Comparison of ENCODE assay signal across 15 cellular contexts in genomic region chr11:31968774-31969433, GRCh38.
DNase-seq lines count a peak whose midpoint lies in the region; ATAC-seq and TF ChIP-seq lines count a peak whose summit lies in the region.
"Had no signal": no experiment of that assay in that cellular context is flagged by ENCODE, and none has a peak within 500 bp of the region (broad histone marks: within the 10 kb centered on the region; RNA-seq: fewer than 3 reads in every experiment).

No MANE protein-coding gene starts in this region.

- ATAC-seq in GM21367 (IDR thresholded peaks at IDR 0.05; ENCODE audit: unreplicated experiment) (no peak), HG03460 (IDR thresholded peaks at IDR 0.05; ENCODE audit: unreplicated experiment) (no peak)
- no peak for ATAC-seq in activated T-cell treated with anti-CD3 and anti-CD28 coated beads, Interleukin-2, amount 50 U/mL, for 72 hours (replicated peaks in 1 of 2)
- ATAC-seq: activated T-helper 17 cell treated with anti-CD3 and anti-CD28 coated beads, Interleukin-2, amount 50 U/mL, for 72 hours had no signal

- H3K27ac Mint-ChIP-seq in neural crest cell (ENCODE audit: unreplicated experiment) = peak overlapping the region; percentile 47
- no peak overlapping the region for H3K27ac Mint-ChIP-seq in activated T-cell treated with anti-CD3 and anti-CD28 coated beads, Interleukin-2, amount 50 U/mL, for 72 hours
- H3K27ac Mint-ChIP-seq: activated B cell treated with CpG ODN at 0.5 μM for 24 hours; activated T-helper 17 cell treated with anti-CD3 and anti-CD28 coated beads, Interleukin-2, amount 50 U/mL, for 72 hours; mesothelial cell of epicardium had no signal

- no peak overlapping the region for H3K4me3 Mint-ChIP-seq in neural crest cell
- H3K4me3 Mint-ChIP-seq in activated T-cell treated with anti-CD3 and anti-CD28 coated beads, Interleukin-2, amount 50 U/mL, for 72 hours = no peak overlapping the region
- H3K4me3 Mint-ChIP-seq: activated B cell treated with CpG ODN at 0.5 μM for 24 hours; activated T-helper 17 cell treated with anti-CD3 and anti-CD28 coated beads, Interleukin-2, amount 50 U/mL, for 72 hours; mesothelial cell of epicardium had no signal

- no peaks in the 10 kb centered on the region for H3K27me3 Mint-ChIP-seq in neural crest cell (ENCODE audit: low read depth)
- peaks cover 7% of the 10 kb centered on the region for H3K27me3 Mint-ChIP-seq in activated T-cell treated with anti-CD3 and anti-CD28 coated beads, Interleukin-2, amount 50 U/mL, for 72 hours (ENCODE audit: low read depth)
- H3K27me3 Mint-ChIP-seq: activated B cell treated with CpG ODN at 0.5 μM for 24 hours had no signal

- peaks cover 3% of the 10 kb centered on the region for H3K36me3 Mint-ChIP-seq in neural crest cell (ENCODE audit: low read depth)
- no peaks in the 10 kb centered on the region for H3K36me3 Mint-ChIP-seq in activated T-cell treated with anti-CD3 and anti-CD28 coated beads, Interleukin-2, amount 50 U/mL, for 72 hours (ENCODE audit: insufficient read depth in 2 of 2)
- H3K36me3 Mint-ChIP-seq: mesothelial cell of epicardium had no signal

- peak; percentile 83 for DNase-seq in G401 (ENCODE audit: low spot score)
- DNase-seq in NCI-H524 (lab: John Stamatoyannopoulos, UW) = peak; percentile 53 to 74
- peak; percentile 74 for DNase-seq in cerebellar cortex (ENCODE audit: low spot score)
- DNase-seq in neural crest cell (ENCODE audit: low read depth, low spot score) = no peak
- no peak for DNase-seq in activated CD4-positive, CD25-positive, alpha-beta regulatory T cell (lab: John Stamatoyannopoulos, UW)
- no peak for DNase-seq in activated T-cell treated with anti-CD3 and anti-CD28 coated beads, Interleukin-2, amount 50 U/mL, for 72 hours
- DNase-seq: activated B cell treated with CpG ODN at 0.5 μM for 24 hours, head of caudate nucleus, NCI-H1417 treated with DMSO at 0.1 percent for 48 hours, SHP77, transverse colon had no signal

- H3K4me1 Mint-ChIP-seq in neural crest cell = peaks cover 16% of the 10 kb centered on the region
- H3K4me1 Mint-ChIP-seq in activated T-cell treated with anti-CD3 and anti-CD28 coated beads, Interleukin-2, amount 50 U/mL, for 72 hours (ENCODE audit: low read depth) = no peaks in the 10 kb centered on the region
- H3K4me1 Mint-ChIP-seq: activated B cell treated with CpG ODN at 0.5 μM for 24 hours; activated T-helper 17 cell treated with anti-CD3 and anti-CD28 coated beads, Interleukin-2, amount 50 U/mL, for 72 hours; mesothelial cell of epicardium had no signal

- peaks cover 5% of the 10 kb centered on the region for H3K9me3 Mint-ChIP-seq in neural crest cell
- no peaks in the 10 kb centered on the region for H3K9me3 Mint-ChIP-seq in activated T-cell treated with anti-CD3 and anti-CD28 coated beads, Interleukin-2, amount 50 U/mL, for 72 hours
- H3K9me3 Mint-ChIP-seq: activated B cell treated with CpG ODN at 0.5 μM for 24 hours; activated T-helper 17 cell treated with anti-CD3 and anti-CD28 coated beads, Interleukin-2, amount 50 U/mL, for 72 hours had no signal

- in situ Hi-C loops in G401 (cut with HindIII; ENCODE audit: low sequenced_read_pairs) = no loop called here

- no peak for TF ChIP-seq CTCF in neural crest cell (conservative IDR thresholded peaks at IDR 0.05)

Comparison
In these comparisons a context has a peak if more than half of its experiments do, and no peak if none do; other contexts are left out.
1. DNase-seq: peak in G401 (single experiment), NCI-H524 (2 of 2) and cerebellar cortex (single experiment); none in neural crest cell (single experiment), activated CD4-positive, CD25-positive, alpha-beta regulatory T cell (0 of 4) and activated T-cell treated with anti-CD3 and anti-CD28 coated beads, Interleukin-2, amount 50 U/mL, for 72 hours (0 of 2).